ENCODE assay signal across 8 cellular contexts in genomic region chr17:42772945-42773289, GRCh38. TPM values are rescaled to one million over a fixed set of nuclear protein-coding genes. Genes with fewer than 3 reads are reported as not detected.
DNase-seq lines count a peak whose midpoint lies in the region; ATAC-seq and TF ChIP-seq lines count a peak whose summit lies in the region.

No MANE protein-coding gene starts in this region.

- in situ Hi-C loops in Panc1 (cut with HindIII; ENCODE audit: low pct_unique_long_range_greater_than_20kb, low sequenced_read_pairs) = no loop called here

- peak overlapping the region; percentile 89 for H3K4me3 ChIP-seq in DOHH2 (ENCODE audit: low read length)
- H3K4me3 ChIP-seq in Panc1 (ENCODE audit: low read depth in 2 of 2, low read length in 2 of 2) = peak overlapping the region; percentile 73 to 95
- peak overlapping the region; percentile 97 for H3K4me3 ChIP-seq in parathyroid adenoma (ENCODE audit: low read depth, low read length)

- no peak for TF ChIP-seq CTCF in DOHH2 (IDR thresholded peaks at IDR 0.05; ENCODE audit: low read depth, low read length, poor library complexity, severe bottlenecking)
- no peak for TF ChIP-seq CTCF in Panc1 (IDR thresholded peaks at IDR 0.05)
- TF ChIP-seq CTCF in parathyroid adenoma (IDR thresholded peaks at IDR 0.05) = no peak

- H3K79me2 ChIP-seq in DOHH2 (ENCODE audit: control insufficient read depth, low read length) = peaks cover 14% of the 10 kb centered on the region
- H3K79me2 ChIP-seq in parathyroid adenoma = no peaks in the 10 kb centered on the region

- H3K36me3 ChIP-seq in DOHH2 (ENCODE audit: control insufficient read depth, low read length) (peaks cover 24% of the 10 kb centered on the region), Panc1 (ENCODE audit: control insufficient read depth, insufficient read depth, low read length) (no peaks in the 10 kb centered on the region), parathyroid adenoma (ENCODE audit: control insufficient read depth, insufficient read depth, low read length) (no peaks in the 10 kb centered on the region)

- no TSS peak for BruUV-seq in Panc1 (replicated peaks; lab: Mats Ljungman, UMichigan)

- POLR2A ChIA-PET in Panc1 (lab: Charles Lee) = interaction anchor here (0.8 kb wide), 1 partner anchor 12 kb away, joined by 5 read pairs; the partner anchor contains the start of gene RAMP2

- no peak for DNase-seq in Panc1 (ENCODE audit: low read depth, low spot score)
- no peak for DNase-seq in epithelial cell of prostate (ENCODE audit: low read depth, low spot score)
- no peak for DNase-seq in C1 segment of cervical spinal cord (lab: John Stamatoyannopoulos, UW)
- no peak for DNase-seq in NCI-H1092 treated with DMSO at 0.1 percent for 48 hours (lab: John Stamatoyannopoulos, UW)
- DNase-seq in NCI-H2196 (lab: John Stamatoyannopoulos, UW; ENCODE audit: unreplicated experiment) = no peak
- no peak for DNase-seq in NCI-H187 treated with DMSO at 0.1 percent for 48 hours (lab: John Stamatoyannopoulos, UW)

- CTCF ChIA-PET in Panc1 (lab: Charles Lee) = no interaction called here

- no peaks in the 10 kb centered on the region for H3K9me2 ChIP-seq in DOHH2 (replicated peaks; ENCODE audit: control insufficient read depth, low read length)

- H3K4me2 ChIP-seq in DOHH2 (ENCODE audit: low read length) (peak overlapping the region; percentile 83), parathyroid adenoma (ENCODE audit: low read length) (peak overlapping the region; percentile 88)

- H2AFZ ChIP-seq in parathyroid adenoma = peak overlapping the region; percentile 77

- no peaks in the 10 kb centered on the region for H4K20me1 ChIP-seq in DOHH2 (ENCODE audit: control insufficient read depth, insufficient read depth, low read depth, low read length)

- no peaks in the 10 kb centered on the region for H3K9me3 ChIP-seq in DOHH2 (ENCODE audit: control insufficient read depth, insufficient read depth, low read length)
- H3K9me3 ChIP-seq in Panc1 (ENCODE audit: control insufficient read depth, insufficient read depth, low read depth, low read length) = no peaks in the 10 kb centered on the region
- no peaks in the 10 kb centered on the region for H3K9me3 ChIP-seq in parathyroid adenoma (ENCODE audit: control insufficient read depth, low read length)

- no peak overlapping the region for H3K9ac ChIP-seq in parathyroid adenoma

- H3K27me3 ChIP-seq in DOHH2 (ENCODE audit: control insufficient read depth, low read length) = no peaks in the 10 kb centered on the region
- H3K27me3 ChIP-seq in Panc1 (ENCODE audit: control insufficient read depth, insufficient read depth, low read length) = no peaks in the 10 kb centered on the region
- H3K27me3 ChIP-seq in parathyroid adenoma (ENCODE audit: control insufficient read depth, insufficient read depth, low read length) = no peaks in the 10 kb centered on the region

- H3K27ac ChIP-seq in DOHH2 (ENCODE audit: low read depth, low read length) (no peak overlapping the region), Panc1 (ENCODE audit: low read length) (peak overlapping the region; percentile 86), epithelial cell of prostate (peak overlapping the region; percentile 81), parathyroid adenoma (peak overlapping the region; percentile 40)

- ATAC-seq in Panc1 = peak; percentile 29

- H3K4me1 ChIP-seq in DOHH2 (ENCODE audit: control insufficient read depth, low read length) = peaks cover 14% of the 10 kb centered on the region
- H3K4me1 ChIP-seq in Panc1 (ENCODE audit: control insufficient read depth, insufficient read depth, low read length) = peaks cover 9% of the 10 kb centered on the region
- H3K4me1 ChIP-seq in parathyroid adenoma = no peaks in the 10 kb centered on the region

- no peaks in the 10 kb centered on the region for H3F3A ChIP-seq in DOHH2 (ENCODE audit: control insufficient read depth, insufficient read depth)

- intact Hi-C loops in Panc1 (cut with micrococcal nuclease; ENCODE audit: unreplicated experiment) = no loop called here

RNA-seq across cellular contexts. Expression of gene VPS25, which starts 0.3 kb away (rescaled TPM):
- total RNA-seq in Panc1 (2021; ENCODE audit: unreplicated experiment) = 37.7 TPM
- polyA plus RNA-seq in Panc1 (2012; ENCODE audit: insufficient read length) = 42.9 TPM

RNA-seq across cellular contexts. Expression of gene WNK4, which starts 7.5 kb away (rescaled TPM):
- 3.5 TPM for total RNA-seq in Panc1 (2021; ENCODE audit: unreplicated experiment)
- 6.7 TPM for polyA plus RNA-seq in Panc1 (2012; ENCODE audit: insufficient read length)

RNA-seq across cellular contexts. Expression of gene RAMP2, which starts 11.9 kb away (rescaled TPM):
- total RNA-seq in Panc1 (2021; ENCODE audit: unreplicated experiment) = 1.1 TPM
- polyA plus RNA-seq in Panc1 (2012; ENCODE audit: insufficient read length) = 2.3 TPM

RNA-seq across cellular contexts. Expression of gene COA3, which starts 25.6 kb away (rescaled TPM):
- total RNA-seq in Panc1 (2021; ENCODE audit: unreplicated experiment) = 48.8 TPM
- 72.6 TPM for polyA plus RNA-seq in Panc1 (2012; ENCODE audit: insufficient read length)

RNA-seq across cellular contexts. Expression of gene CNTD1, which starts 25.7 kb away (rescaled TPM):
- total RNA-seq in Panc1 (2021; ENCODE audit: unreplicated experiment) = 0.13 TPM
- polyA plus RNA-seq in Panc1 (2012; ENCODE audit: insufficient read length) = 0.34 TPM
